26 cellular contexts compared by ENCODE assay signal in the genomic region with DNA sequence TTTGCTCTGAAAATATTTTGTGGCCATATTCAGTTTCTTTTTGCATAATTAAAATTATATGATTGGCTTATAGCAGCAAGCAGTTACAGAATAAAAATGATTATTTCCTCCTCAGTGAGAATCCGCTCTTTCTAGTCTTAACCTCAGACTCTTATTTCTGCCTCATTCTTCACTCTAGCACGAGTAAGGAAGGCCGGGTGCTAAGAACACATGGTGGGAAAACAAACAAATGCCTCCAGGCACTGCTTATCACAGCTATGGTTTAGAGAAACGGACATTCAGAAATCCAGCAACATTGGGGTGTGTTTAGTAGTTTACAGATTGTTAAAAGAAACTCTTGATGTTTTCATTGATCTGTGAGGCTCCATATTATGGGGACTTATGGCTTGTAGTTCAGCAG.
"Had no signal": no experiment of that assay in that cellular context is flagged by ENCODE, and none has a peak within 500 bp of the region (broad histone marks: within the 10 kb centered on the region; RNA-seq: fewer than 3 reads in every experiment).

No MANE protein-coding gene starts in this region.

- DNase-seq: activated CD8-positive, alpha-beta memory T cell treated with anti-CD3 and anti-CD28 coated beads for 24 hours; activated CD8-positive, alpha-beta memory T cell treated with anti-CD3 and anti-CD28 coated beads, Interleukin-2, amount 50 U/mL, for 4 hours; activated naive CD4-positive, alpha-beta T cell treated with Interleukin-2 at 50 U/mL for 16 hours; activated T-cell treated with anti-CD3 and anti-CD28 coated beads, Interleukin-2, amount 50 U/mL, for 4 hours; dermis blood vessel endothelial cell; effector CD8-positive, alpha-beta T cell; esophagus squamous epithelium; heart left ventricle; left colon; naive B cell; occipital lobe; stimulated activated CD4-positive, alpha-beta T cell treated with anti-CD3 and anti-CD28 coated beads, Interleukin-12 subunit alpha, Interleukin-12 subunit beta, amount 100 ng/mL, for 4 hours; stimulated activated CD4-positive, alpha-beta T cell treated with anti-CD3 and anti-CD28 coated beads, Interleukin-4, amount 100 ng/mL, for 4 hours; substantia nigra; T1000 had no signal

- H3K4me3 ChIP-seq: body of pancreas, cardiac muscle cell, esophagus squamous epithelium, heart left ventricle, prostate gland, right atrium auricular region, thyroid gland had no signal

- H3K4me1 ChIP-seq: prostate gland had no signal

- H3K9me3 ChIP-seq: body of pancreas, esophagus squamous epithelium, heart left ventricle, prostate gland, right atrium auricular region, thyroid gland had no signal

- H3K36me3 Mint-ChIP-seq: WTC11 had no signal

- H3K27ac ChIP-seq: body of pancreas, cardiac muscle cell, esophagus squamous epithelium, heart left ventricle, prostate gland, right atrium auricular region, thyroid gland had no signal

- H3K4me1 Mint-ChIP-seq: neural crest cell had no signal

- H3K36me3 ChIP-seq: cardiac muscle cell, prostate gland, right atrium auricular region, thyroid gland had no signal

- H3K9me3 Mint-ChIP-seq: activated T-cell treated with anti-CD3 and anti-CD28 coated beads, Interleukin-2, amount 50 U/mL, for 4 hours; activated T-helper 2 cell treated with anti-CD3 and anti-CD28 coated beads, Interferon-gamma antibody, Interleukin-2, Interleukin-4, amounts not matched to agents 10 μg/mL and 5 μg/mL and 100 μg/mL, durations not matched to agents 14 hours and 24 hours and 36 hours; memory B cell; naive B cell; neural crest cell; stimulated activated naive CD8-positive, alpha-beta T cell treated with anti-CD3 and anti-CD28 coated beads, Interleukin-15, Interleukin-2, amounts not matched to agents 100 ng/mL and 50 ng/mL, for 24 hours; T-helper 1 cell treated with Interleukin-12 subunit alpha and Interleukin-12 subunit beta and Interleukin-4 antibody, amounts not matched to agents 30 μg/mL and 1 μg/mL, for 36 hours; WTC11 had no signal

- H3K27me3 Mint-ChIP-seq: memory B cell; naive B cell; stimulated activated naive CD8-positive, alpha-beta T cell treated with anti-CD3 and anti-CD28 coated beads, Interleukin-15, Interleukin-2, amounts not matched to agents 100 ng/mL and 50 ng/mL, for 24 hours had no signal

- H3K27ac Mint-ChIP-seq: activated T-helper 2 cell treated with anti-CD3 and anti-CD28 coated beads, Interferon-gamma antibody, Interleukin-2, Interleukin-4, amounts not matched to agents 10 μg/mL and 5 μg/mL and 100 μg/mL, durations not matched to agents 14 hours and 24 hours and 36 hours; memory B cell; stimulated activated naive CD8-positive, alpha-beta T cell treated with anti-CD3 and anti-CD28 coated beads, Interleukin-15, Interleukin-2, amounts not matched to agents 100 ng/mL and 50 ng/mL, for 24 hours; T-helper 1 cell treated with Interleukin-12 subunit alpha and Interleukin-12 subunit beta and Interleukin-4 antibody, amounts not matched to agents 30 μg/mL and 1 μg/mL, for 36 hours; WTC11 had no signal

- ATAC-seq: activated T-cell treated with anti-CD3 and anti-CD28 coated beads, Interleukin-2, amount 50 U/mL, for 4 hours; body of pancreas; heart left ventricle; left colon; WTC11 had no signal

- H3K27me3 ChIP-seq: body of pancreas, cardiac muscle cell, esophagus squamous epithelium, heart left ventricle, right atrium auricular region, thyroid gland had no signal

- H3K4me3 Mint-ChIP-seq: activated T-cell treated with anti-CD3 and anti-CD28 coated beads, Interleukin-2, amount 50 U/mL, for 4 hours; memory B cell; naive B cell; neural crest cell; stimulated activated naive CD8-positive, alpha-beta T cell treated with anti-CD3 and anti-CD28 coated beads, Interleukin-15, Interleukin-2, amounts not matched to agents 100 ng/mL and 50 ng/mL, for 24 hours; T-helper 1 cell treated with Interleukin-12 subunit alpha and Interleukin-12 subunit beta and Interleukin-4 antibody, amounts not matched to agents 30 μg/mL and 1 μg/mL, for 36 hours; WTC11 had no signal
